11 cellular contexts compared by ENCODE assay signal in the genomic region with DNA sequence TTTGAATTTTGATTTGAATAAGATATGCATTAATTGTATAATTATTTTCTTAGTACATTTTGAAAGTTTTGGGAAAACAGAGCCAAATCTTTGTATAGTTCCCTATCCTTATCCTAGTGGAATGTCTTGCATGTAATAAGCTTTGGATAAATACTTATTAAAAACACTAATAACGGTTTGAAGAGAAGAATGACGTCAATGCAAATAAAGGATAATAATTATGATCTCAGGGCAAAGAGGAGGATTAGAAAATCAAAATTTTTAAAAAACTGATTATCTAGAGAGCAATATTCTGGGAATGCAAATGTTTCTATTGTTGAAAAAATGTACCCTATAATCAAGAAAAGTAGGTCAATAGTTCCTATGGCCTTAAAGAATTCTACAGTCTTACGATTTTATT. TPM values are rescaled to one million over a fixed set of nuclear protein-coding genes. Genes with fewer than 3 reads are reported as not detected.
"Had no signal": no experiment of that assay in that cellular context is flagged by ENCODE, and none has a peak within 500 bp of the region (broad histone marks: within the 10 kb centered on the region; RNA-seq: fewer than 3 reads in every experiment).

No MANE protein-coding gene starts in this region.

- H2AFZ ChIP-seq: GM23248, GM23338 had no signal

- ATAC-seq: GM23338, HCT116 had no signal

- H3K4me2 ChIP-seq: GM23338 had no signal

- H3K36me3 ChIP-seq: HAP-1 had no signal

- H3K4me3 ChIP-seq: GM23248, GM23338, HAP-1 had no signal

- H3K9ac ChIP-seq: GM23248 had no signal

- DNase-seq: GM23248, GOT3, H7, H9, HCEC 1CT, HFFc6 had no signal

- FAIRE-seq: H1, H54 had no signal

- H3K27ac ChIP-seq: GM23248 had no signal

- H3K9me3 ChIP-seq: HAP-1 had no signal

RNA-seq across cellular contexts. Expression of a gene that starts 22.1 kb away (rescaled TPM):
- total RNA-seq: GM23248, GM23338, H1, H9, HFFc6 had no signal
- polyA plus RNA-seq: GM23248, GM23338 had no signal
